Comparison of ENCODE assay signal across 9 cellular contexts in the genomic region with DNA sequence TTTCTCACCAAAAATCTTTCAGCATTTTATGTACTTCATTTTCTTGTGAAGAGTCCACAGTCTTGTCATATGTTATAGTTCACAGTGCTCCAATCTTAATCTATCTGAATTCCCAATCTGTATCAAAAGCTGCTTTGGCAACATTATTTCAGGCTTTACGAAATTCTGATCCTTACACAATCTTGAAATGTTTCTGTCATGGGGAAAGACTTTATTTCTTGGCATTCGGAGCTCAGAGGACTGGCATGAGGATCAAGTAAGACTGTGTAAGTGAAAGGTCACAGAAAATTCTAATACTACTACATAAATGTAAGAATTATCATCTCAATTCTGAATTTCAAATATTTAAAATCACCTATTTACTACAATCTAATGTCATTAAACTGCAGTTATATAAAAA. TPM values are rescaled to one million over a fixed set of nuclear protein-coding genes. Genes with fewer than 3 reads are reported as not detected.
DNase-seq lines count a peak whose midpoint lies in the region; ATAC-seq and TF ChIP-seq lines count a peak whose summit lies in the region.
"Had no signal": no experiment of that assay in that cellular context is flagged by ENCODE, and none has a peak within 500 bp of the region (broad histone marks: within the 10 kb centered on the region; RNA-seq: fewer than 3 reads in every experiment).

No MANE protein-coding gene starts in this region.

- H3K4me2 ChIP-seq in Loucy (ENCODE audit: low read depth, low read length, poor library complexity, severe bottlenecking) (peak overlapping the region; percentile 97), neural progenitor cell (peak overlapping the region; percentile 78)

- intact Hi-C loops in CD4-positive, alpha-beta T cell (cut with DNase I, micrococcal nuclease), result loop anchor here (2.0 to 10.0 kb wide), 3 partner anchors 69 to 220 kb away; partner anchors contain the start of genes FUBP1 (in 1 of the 2) and ZZZ3 (in 1 of the 2)

- H3K27ac Mint-ChIP-seq in CD4-positive, alpha-beta T cell, result peak overlapping the region; percentile 87
- H3K27ac Mint-ChIP-seq in chondrocyte (ENCODE audit: unreplicated experiment) (peak overlapping the region; percentile 94), neural progenitor cell (no peak overlapping the region)

- H4K20me1 ChIP-seq in Loucy (ENCODE audit: insufficient read depth, low read length, poor library complexity, severe bottlenecking), result peaks cover 66% of the 10 kb centered on the region
- peaks cover 47% of the 10 kb centered on the region for H4K20me1 ChIP-seq in neural progenitor cell (ENCODE audit: low read depth)

- no peak for ATAC-seq in CD4-positive, alpha-beta T cell (ENCODE audit: poor library complexity)
- ATAC-seq in GM18867 (IDR thresholded peaks at IDR 0.05; ENCODE audit: unreplicated experiment), result no peak
- ATAC-seq: left colon had no signal

- H3K9me2 ChIP-seq in Loucy (replicated peaks; ENCODE audit: low read depth, low read length), result no peaks in the 10 kb centered on the region

- peak overlapping the region; percentile 95 for H3K9ac ChIP-seq in Loucy (ENCODE audit: low read depth, low read length, poor library complexity, severe bottlenecking)
- H3K9ac ChIP-seq in neural progenitor cell, result no peak overlapping the region

- no peak overlapping the region for H3K27ac ChIP-seq in CD4-positive, alpha-beta T cell (ENCODE audit: low read depth, low read length)
- no peak overlapping the region for H3K27ac ChIP-seq in neural progenitor cell

- H3F3A ChIP-seq in Loucy (ENCODE audit: low read depth) (0 out of 2 replicates have a peak, but pooled peaks cover 3% of the 10 kb centered on the region), neural progenitor cell (ENCODE audit: low read depth) (peaks cover 18% of the 10 kb centered on the region)

- peaks cover 9% of the 10 kb centered on the region for H3K36me3 Mint-ChIP-seq in CD4-positive, alpha-beta T cell (ENCODE audit: low read depth)
- no peaks in the 10 kb centered on the region for H3K36me3 Mint-ChIP-seq in chondrocyte (ENCODE audit: low read depth)
- no peaks in the 10 kb centered on the region for H3K36me3 Mint-ChIP-seq in neural progenitor cell

- H3K9me3 ChIP-seq in CD4-positive, alpha-beta T cell (ENCODE audit: control insufficient read depth, low read length), result no peaks in the 10 kb centered on the region
- no peaks in the 10 kb centered on the region for H3K9me3 ChIP-seq in Loucy (ENCODE audit: insufficient read depth, low read depth, low read length)
- H3K9me3 ChIP-seq in neural progenitor cell (ENCODE audit: low read depth), result no peaks in the 10 kb centered on the region

- H3K9me3 Mint-ChIP-seq in CD4-positive, alpha-beta T cell, result no peaks in the 10 kb centered on the region
- H3K9me3 Mint-ChIP-seq in chondrocyte (ENCODE audit: low read depth) (no peaks in the 10 kb centered on the region), neural progenitor cell (no peaks in the 10 kb centered on the region)

- H3K36me3 ChIP-seq in Loucy (ENCODE audit: insufficient read depth, low read length) (no peaks in the 10 kb centered on the region), neural progenitor cell (no peaks in the 10 kb centered on the region)

- H3K4me1 ChIP-seq in Loucy (ENCODE audit: insufficient read depth, low read length, poor library complexity, severe bottlenecking), result peaks cover 58% of the 10 kb centered on the region
- H3K4me1 ChIP-seq in neural progenitor cell, result peaks cover 6% of the 10 kb centered on the region

- CTCF ChIA-PET in CD4-positive, alpha-beta T cell (lab: Charles Lee), result interaction anchor here (1.2 to 2.5 kb wide), 2 partner anchors 22 to 74 kb away, joined by 3 to 6 read pairs; partner anchors contain the start of genes MIGA1 and ZZZ3

- H3K4me3 ChIP-seq in Loucy (ENCODE audit: low read length, poor library complexity, severe bottlenecking), result peak overlapping the region; percentile 97
- no peak overlapping the region for H3K4me3 ChIP-seq in neural progenitor cell

- H3K79me2 ChIP-seq in Loucy (ENCODE audit: insufficient read depth, low read length), result peaks cover 68% of the 10 kb centered on the region
- peaks cover 68% of the 10 kb centered on the region for H3K79me2 ChIP-seq in neural progenitor cell (ENCODE audit: low read depth)

- TF ChIP-seq CTCF in CD4-positive, alpha-beta T cell (IDR thresholded peaks at IDR 0.05), result no peak
- TF ChIP-seq CTCF in Loucy (conservative IDR thresholded peaks at IDR 0.05; ENCODE audit: low read length), result no peak
- no peak for TF ChIP-seq CTCF in chondrocyte (IDR thresholded peaks at IDR 0.05)
- no peak for TF ChIP-seq CTCF in neural progenitor cell (IDR thresholded peaks at IDR 0.05)

- peak overlapping the region; percentile 90 for H3K4me3 Mint-ChIP-seq in CD4-positive, alpha-beta T cell
- peak overlapping the region; percentile 92 for H3K4me3 Mint-ChIP-seq in chondrocyte (ENCODE audit: unreplicated experiment)
- H3K4me3 Mint-ChIP-seq in neural progenitor cell, result peak overlapping the region; percentile 96

- H3K4me1 Mint-ChIP-seq in CD4-positive, alpha-beta T cell (ENCODE audit: low read depth), result peaks cover 65% of the 10 kb centered on the region
- H3K4me1 Mint-ChIP-seq in chondrocyte (ENCODE audit: low read depth), result peaks cover 34% of the 10 kb centered on the region
- peaks cover 13% of the 10 kb centered on the region for H3K4me1 Mint-ChIP-seq in neural progenitor cell

- no peak for DNase-seq in CD4-positive, alpha-beta T cell
- no peak for DNase-seq in chondrocyte (ENCODE audit: low spot score)
- DNase-seq in neural progenitor cell (ENCODE audit: low spot score), result no peak
- DNase-seq in mesenteric fat pad (ENCODE audit: low spot score), result no peak
- DNase-seq in NCI-H524 treated with DMSO at 0.1 percent for 48 hours (lab: John Stamatoyannopoulos, UW), result no peak
- no peak for DNase-seq in stimulated activated CD4-positive, alpha-beta T cell treated with anti-CD3 and anti-CD28 coated beads, Interleukin-4, amount 100 ng/mL, for 1 hour
- DNase-seq: left colon had no signal

- H3K27me3 Mint-ChIP-seq in CD4-positive, alpha-beta T cell, result no peaks in the 10 kb centered on the region
- H3K27me3 Mint-ChIP-seq in chondrocyte (ENCODE audit: low read depth) (no peaks in the 10 kb centered on the region), neural progenitor cell (ENCODE audit: insufficient read depth, low read depth) (no peaks in the 10 kb centered on the region)

- no peaks in the 10 kb centered on the region for H3K27me3 ChIP-seq in CD4-positive, alpha-beta T cell (ENCODE audit: control insufficient read depth, insufficient read depth, low read length)
- H3K27me3 ChIP-seq in Loucy (ENCODE audit: insufficient read depth, low read length, poor library complexity, severe bottlenecking) (no peaks in the 10 kb centered on the region), neural progenitor cell (no peaks in the 10 kb centered on the region)

- POLR2A ChIA-PET in CD4-positive, alpha-beta T cell (lab: Charles Lee), result interaction anchor here (0.6 to 2.1 kb wide), 4 partner anchors 22 to 234 kb away, joined by 4 to 10 read pairs (median 5); partner anchors contain the start of genes FUBP1, MIGA1 and ZZZ3

- H2AFZ ChIP-seq in Loucy (ENCODE audit: low read length) (no peak overlapping the region), neural progenitor cell (replicated peaks) (no peak overlapping the region)

RNA-seq across cellular contexts. Expression of gene USP33, which starts 2.0 kb away (rescaled TPM):
- 10 to 100 TPM; 69.7 to 71.6 TPM for total RNA-seq in CD4-positive, alpha-beta T cell
- total RNA-seq in chondrocyte (38.8 to 48.6 TPM (median 41.7 TPM) in 3 replicates), neural progenitor cell (ENCODE audit: low replicate concordance) (88.8 and 132 TPM in 2 replicates), mesenteric fat pad (97.9 TPM)

RNA-seq across cellular contexts. Expression of gene MIGA1, which starts 21.8 kb away (rescaled TPM):
- 10 to 100 TPM; 12.2 to 15.8 TPM for total RNA-seq in CD4-positive, alpha-beta T cell
- 18.6 to 25.6 TPM (median 19.1 TPM) in 3 replicates for total RNA-seq in chondrocyte
- 7.8 and 12.6 TPM in 2 replicates for total RNA-seq in neural progenitor cell (ENCODE audit: low replicate concordance)
- total RNA-seq in mesenteric fat pad, result 17.5 TPM
